ENCODE assay signal across 1 cellular context in genomic region chr6:27879795-27880194, GRCh38.
TF ChIP-seq lines count a peak whose summit lies in the region.

No MANE protein-coding gene starts in this region.

TF ChIP-seq in IMR-90, 13 proteins besides CTCF, POLR2A, EP300 and RAD21:
- TF ChIP-seq, protein P1, sequence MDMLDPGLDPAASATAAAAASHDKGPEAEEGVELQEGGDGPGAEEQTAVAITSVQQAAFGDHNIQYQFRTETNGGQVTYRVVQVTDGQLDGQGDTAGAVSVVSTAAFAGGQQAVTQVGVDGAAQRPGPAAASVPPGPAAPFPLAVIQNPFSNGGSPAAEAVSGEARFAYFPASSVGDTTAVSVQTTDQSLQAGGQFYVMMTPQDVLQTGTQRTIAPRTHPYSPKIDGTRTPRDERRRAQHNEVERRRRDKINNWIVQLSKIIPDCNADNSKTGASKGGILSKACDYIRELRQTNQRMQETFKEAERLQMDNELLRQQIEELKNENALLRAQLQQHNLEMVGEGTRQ (IDR thresholded peaks at IDR 0.05; ENCODE audit: low read depth, low read length) = no peak
- TF ChIP-seq CEBPB (IDR thresholded peaks at IDR 0.05; ENCODE audit: low read depth, low read length) = no peak
- TF ChIP-seq RFX5 (IDR thresholded peaks at IDR 0.05; ENCODE audit: low read depth, low read length) = no peak
- no peak for TF ChIP-seq FOS (IDR thresholded peaks at IDR 0.05; ENCODE audit: low read depth, low read length)
- TF ChIP-seq SMC3 (IDR thresholded peaks at IDR 0.05; ENCODE audit: low read depth, low read length) = no peak
- no peak for TF ChIP-seq NFE2L2 (IDR thresholded peaks at IDR 0.05; ENCODE audit: low read depth, low read length)
- no peak for TF ChIP-seq BHLHE40 (IDR thresholded peaks at IDR 0.05; ENCODE audit: low read depth, low read length)
- TF ChIP-seq MAFK (IDR thresholded peaks at IDR 0.05; ENCODE audit: low read depth, low read length) = no peak
